8 cellular contexts compared by ENCODE assay signal in genomic region chr3:24495334-24495994, GRCh38. TPM values are rescaled to one million over a fixed set of nuclear protein-coding genes. Genes with fewer than 3 reads are reported as not detected.
DNase-seq lines count a peak whose midpoint lies in the region; ATAC-seq and TF ChIP-seq lines count a peak whose summit lies in the region.

No MANE protein-coding gene starts in this region.

- no peaks in the 10 kb centered on the region for H3K9me3 ChIP-seq in adipocyte (ENCODE audit: control insufficient read depth, low read length)

- peak; percentile 16 to 20 for ATAC-seq in activated T-cell treated with anti-CD3 and anti-CD28 coated beads, Interleukin-2, amount 50 U/mL, for 4 hours
- no peak for ATAC-seq in GM21360 (IDR thresholded peaks at IDR 0.05; ENCODE audit: unreplicated experiment)

- H3K27me3 Mint-ChIP-seq in activated T-cell treated with anti-CD3 and anti-CD28 coated beads, Interleukin-2, amount 50 U/mL, for 4 hours (ENCODE audit: low read depth) = peaks cover 59% of the 10 kb centered on the region

- no peaks in the 10 kb centered on the region for H3K36me3 Mint-ChIP-seq in activated T-cell treated with anti-CD3 and anti-CD28 coated beads, Interleukin-2, amount 50 U/mL, for 4 hours (ENCODE audit: insufficient read depth)

- H3K36me3 ChIP-seq in adipocyte (ENCODE audit: control insufficient read depth, insufficient read depth, low read length, severe bottlenecking) = no peaks in the 10 kb centered on the region

- H3K9me3 Mint-ChIP-seq in activated T-cell treated with anti-CD3 and anti-CD28 coated beads, Interleukin-2, amount 50 U/mL, for 4 hours = no peaks in the 10 kb centered on the region

- no peaks in the 10 kb centered on the region for H3K27me3 ChIP-seq in adipocyte (replicated peaks; ENCODE audit: control insufficient read depth, insufficient read depth, low read length)

- DNase-seq in activated T-cell treated with anti-CD3 and anti-CD28 coated beads, Interleukin-2, amount 50 U/mL, for 4 hours = no peak
- no peak for DNase-seq in activated T-cell treated with anti-CD3 and anti-CD28 coated beads, Interleukin-2, amount 50 U/mL, for 1 hour
- no peak for DNase-seq in adipocyte (ENCODE audit: low read depth)
- peak in 26 of 51 donors; percentile 9 to 62 (median 38) for DNase-seq in hypothalamus (lab: John Stamatoyannopoulos, UW)
- DNase-seq in retinal pigment epithelial cell (ENCODE audit: low read depth) = no peak
- no peak for DNase-seq in NCI-H2081 treated with DMSO at 0.1 percent for 48 hours (lab: John Stamatoyannopoulos, UW)
- no peak for DNase-seq in OCI-M2 (lab: John Stamatoyannopoulos, UW; ENCODE audit: unreplicated experiment)

- H3K4me1 Mint-ChIP-seq in activated T-cell treated with anti-CD3 and anti-CD28 coated beads, Interleukin-2, amount 50 U/mL, for 4 hours (ENCODE audit: low read depth) = no peaks in the 10 kb centered on the region

- peak overlapping the region; percentile 57 for H3K4me3 Mint-ChIP-seq in activated T-cell treated with anti-CD3 and anti-CD28 coated beads, Interleukin-2, amount 50 U/mL, for 4 hours

- H3K4me1 ChIP-seq in adipocyte (ENCODE audit: control insufficient read depth, insufficient read depth, low read length) = peaks cover 39% of the 10 kb centered on the region

- no peak for TF ChIP-seq CTCF in retinal pigment epithelial cell (conservative IDR thresholded peaks at IDR 0.05; ENCODE audit: low read depth, low read length)

- peak overlapping the region; percentile 93 for H3K4me3 ChIP-seq in adipocyte (ENCODE audit: low read length)
- peak overlapping the region; percentile 63 for H3K4me3 ChIP-seq in retinal pigment epithelial cell (ENCODE audit: low read length)

- H3K9ac ChIP-seq in adipocyte (ENCODE audit: low read length) = peak overlapping the region; percentile 89

RNA-seq across cellular contexts. Expression of gene THRB, which starts 0.8 kb away (rescaled TPM):
- not detected for total RNA-seq in activated T-cell treated with anti-CD3 and anti-CD28 coated beads, Interleukin-2, amount 50 U/mL, for 4 hours

Comparison
In these comparisons a context has a peak if more than half of its experiments do, and no peak if none do; other contexts are left out.
1. DNase-seq: peak in hypothalamus (26 of 51); none in activated T-cell treated with anti-CD3 and anti-CD28 coated beads, Interleukin-2, amount 50 U/mL, for 4 hours (single experiment), activated T-cell treated with anti-CD3 and anti-CD28 coated beads, Interleukin-2, amount 50 U/mL, for 1 hour (single experiment), adipocyte (single experiment), retinal pigment epithelial cell (single experiment), NCI-H2081 treated with DMSO at 0.1 percent for 48 hours (single experiment) and OCI-M2 (single experiment).